In the genomic region with DNA sequence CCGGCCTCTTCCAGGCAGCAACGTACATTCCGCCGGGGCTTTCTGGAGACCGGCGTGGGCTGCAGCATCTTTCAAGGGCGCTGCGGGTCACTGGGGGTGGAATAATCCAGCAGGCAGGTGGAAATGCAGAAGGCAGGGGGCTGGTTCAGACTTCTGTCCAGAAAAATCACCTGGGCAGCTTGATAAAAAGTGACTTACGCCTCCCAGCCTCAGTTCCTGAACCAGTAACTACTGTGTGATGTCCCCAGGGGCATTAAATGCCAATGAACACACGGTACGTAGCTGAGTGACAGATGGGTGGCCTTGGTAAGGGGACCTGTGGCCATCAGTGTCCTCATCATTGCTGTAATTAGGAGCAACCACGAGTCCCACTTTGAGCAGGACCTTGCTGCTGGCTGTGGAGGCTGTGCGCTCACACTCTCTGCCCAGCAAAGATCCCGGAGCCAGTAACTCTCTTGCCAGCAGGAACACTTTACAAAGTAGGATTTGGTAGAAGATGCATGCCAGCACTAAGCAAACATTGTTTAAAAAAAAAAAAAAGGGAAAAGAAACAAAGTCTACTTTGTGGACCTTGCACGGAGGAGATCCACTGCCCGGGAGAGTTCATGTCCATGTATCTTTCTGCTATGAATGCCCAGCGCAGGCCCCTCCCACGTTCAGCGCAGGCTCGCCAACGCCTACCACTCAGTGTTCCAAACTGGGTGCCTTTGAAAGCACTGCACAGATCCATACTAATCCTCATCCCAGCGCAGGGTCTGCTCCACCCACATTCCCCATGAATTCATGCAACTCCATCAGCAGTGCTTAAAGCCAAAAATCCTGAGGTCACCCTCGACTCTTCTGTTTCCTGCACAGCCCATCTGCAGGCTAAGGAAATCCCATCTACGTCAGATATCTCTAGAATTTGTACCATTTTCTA, we compare ENCODE assay signal across 9 cellular contexts.
DNase-seq lines count a peak whose midpoint lies in the region; ATAC-seq, FAIRE-seq and TF ChIP-seq lines count a peak whose summit lies in the region.
"Had no signal": no experiment of that assay in that cellular context is flagged by ENCODE, and none has a peak within 500 bp of the region (broad histone marks: within the 10 kb centered on the region; RNA-seq: fewer than 3 reads in every experiment).

No MANE protein-coding gene starts in this region.

- H2AFZ ChIP-seq in GM23338 (no peak overlapping the region), HepG2 (ENCODE audit: low read length) (no peak overlapping the region)

- peaks cover 68% of the 10 kb centered on the region for H3K4me1 Mint-ChIP-seq in GM23338
- peaks cover 46 to 71% of the 10 kb centered on the region in 2 donors for H3K4me1 Mint-ChIP-seq in stimulated activated naive B cell treated with anti-CD40 and anti-IgM and Interleukin-4, amounts not matched to agents 10 μg/mL and 1 μg/mL and 100 μg/mL, for 72 hours

- TF ChIP-seq RAD21 in HepG2 (CRISPR knock-in tag; IDR thresholded peaks at IDR 0.05) = no peak

- peaks cover 28% of the 10 kb centered on the region for H3K4me1 ChIP-seq in GM23338 (ENCODE audit: insufficient read depth)
- peaks cover 30% of the 10 kb centered on the region for H3K4me1 ChIP-seq in HepG2 (ENCODE audit: insufficient read depth, low read length)

- H3K79me2 ChIP-seq in GM23338 (replicated peaks; ENCODE audit: insufficient read depth) (peaks cover 96% of the 10 kb centered on the region), HepG2 (ENCODE audit: insufficient read depth, low read length) (peaks cover 24% of the 10 kb centered on the region)

- intact Hi-C loops in HepG2 (cut with micrococcal nuclease; ENCODE audit: unreplicated experiment) = loop anchor here (1.0 kb wide), 2 partner anchors 73 to 178 kb away; partner anchors contain the start of gene HDAC4

- H3K27me3 Mint-ChIP-seq in GM23338 (ENCODE audit: insufficient read depth, low read depth, poor library complexity) = peaks cover 12% of the 10 kb centered on the region
- no peaks in the 10 kb centered on the region for H3K27me3 Mint-ChIP-seq in stimulated activated naive B cell treated with anti-CD40 and anti-IgM and Interleukin-4, amounts not matched to agents 10 μg/mL and 1 μg/mL and 100 μg/mL, for 72 hours

- CTCF ChIA-PET in HepG2 (lab: Yijun Ruan, JAX; ENCODE audit: low intra/inter-chr PET ratio, low total read pairs) = no interaction called here

- no peak for TF ChIP-seq CTCF in GM23338 (conservative IDR thresholded peaks at IDR 0.05; ENCODE audit: low read depth in 2 of 2)
- TF ChIP-seq CTCF in bronchial epithelial cell (IDR thresholded peaks at IDR 0.05; ENCODE audit: insufficient read depth, low read length, severe bottlenecking) = no peak
- TF ChIP-seq CTCF in HepG2 (CRISPR knock-in tag; IDR thresholded peaks at IDR 0.05) = no peak

- H3K9me3 ChIP-seq in HepG2 (ENCODE audit: low read length) = no peaks in the 10 kb centered on the region

- H3K36me3 Mint-ChIP-seq in GM23338 (ENCODE audit: low read depth) = no peaks in the 10 kb centered on the region; the same call in 2 of the 3 replicates
- H3K36me3 Mint-ChIP-seq in stimulated activated naive B cell treated with anti-CD40 and anti-IgM and Interleukin-4, amounts not matched to agents 10 μg/mL and 1 μg/mL and 100 μg/mL, for 72 hours = peaks cover 3 to 11% of the 10 kb centered on the region in 2 donors

- BruUV-seq in HepG2 (replicated peaks; lab: Mats Ljungman, UMichigan) = no TSS peak

- H3K4me3 Mint-ChIP-seq in GM23338 = no peak overlapping the region
- H3K4me3 Mint-ChIP-seq in stimulated activated naive B cell treated with anti-CD40 and anti-IgM and Interleukin-4, amounts not matched to agents 10 μg/mL and 1 μg/mL and 100 μg/mL, for 72 hours = no peak overlapping the region

- H3K36me3 ChIP-seq in GM23338 (ENCODE audit: insufficient read depth) (no peaks in the 10 kb centered on the region), bronchial epithelial cell (ENCODE audit: control insufficient read depth, insufficient read depth, low read length) (no peaks in the 10 kb centered on the region), HepG2 (replicated peaks in 1 of 2; ENCODE audit: control insufficient read depth in 1 of 2, insufficient read depth in 2 of 2, low read length in 2 of 2) (no peaks in the 10 kb centered on the region)

- TF ChIP-seq EP300 in HepG2 (IDR thresholded peaks at IDR 0.05; ENCODE audit: low read depth in 2 of 2, low read length in 2 of 2) (peak in 1 of 2 experiments; percentile 57; a peak in 3 of 4 replicates), HepG2 (CRISPR knock-in tag; IDR thresholded peaks at IDR 0.05; ENCODE audit: borderline replicate concordance) (no peak)

- in situ Hi-C loops in HepG2 (cut with HindIII; ENCODE audit: extremely low pct_ligation_motif_present, low pct_unique_long_range_greater_than_20kb) = no loop called here

- H3K27ac ChIP-seq in GM23338 (ENCODE audit: low read depth) = peak overlapping the region; percentile 67; the same call in 1 of the 2 replicates
- peak overlapping the region; percentile 59 for H3K27ac ChIP-seq in HepG2 (ENCODE audit: extremely low read length, insufficient read depth, low read length)

- H3K9ac ChIP-seq in HepG2 (ENCODE audit: insufficient read depth, low read depth, low read length) = peak overlapping the region; percentile 55

- peak; percentile 64 for FAIRE-seq in bronchial epithelial cell (lab: Jason Lieb, UNC)
- FAIRE-seq in HepG2 (lab: Jason Lieb, UNC) = peak; percentile 96

- DNase-seq in GM23338 (ENCODE audit: low spot score) = no peak
- no peak for DNase-seq in bronchial epithelial cell (ENCODE audit: low read depth)
- DNase-seq in HepG2 (ENCODE audit: low spot score) = peak; percentile 79
- no peak for DNase-seq in stimulated activated naive B cell treated with anti-CD40 and anti-IgM and Interleukin-4, amounts not matched to agents 10 μg/mL and 1 μg/mL and 100 μg/mL, for 72 hours
- no peak for DNase-seq in NCI-H2029 treated with DMSO at 0.1 percent for 48 hours (lab: John Stamatoyannopoulos, UW)
- no peak for DNase-seq in 8988T
- no peak for DNase-seq in NCI-H345 (lab: John Stamatoyannopoulos, UW)
- DNase-seq: naive B cell had no signal

- POLR2A ChIA-PET in HepG2 (lab: Yijun Ruan, JAX) = no interaction called here

- WGBS in HepG2 (ENCODE audit: low lambda C conversion rate) = 11% methylated on average over 23 of the region's 24 CpGs

- H3K9me2 ChIP-seq in GM23338 (ENCODE audit: insufficient read depth) = no peaks in the 10 kb centered on the region

- no peaks in the 10 kb centered on the region for H3F3A ChIP-seq in GM23338 (replicated peaks; ENCODE audit: low read depth)

- no peak overlapping the region for H3K4me3 ChIP-seq in GM23338
- H3K4me3 ChIP-seq in bronchial epithelial cell (ENCODE audit: low read depth, low read length) = no peak overlapping the region
- H3K4me3 ChIP-seq in HepG2 (replicated peaks in 1 of 3; ENCODE audit: insufficient read depth in 1 of 3, low read depth in 2 of 3, low read length in 3 of 3) = peak overlapping the region; percentile 48 to 68 (median 51); a peak in 5 of 6 replicates

- peaks cover 29% of the 10 kb centered on the region for H4K20me1 ChIP-seq in GM23338 (replicated peaks; ENCODE audit: insufficient read depth)
- peaks cover 21% of the 10 kb centered on the region; the same call in 1 of the 2 replicates for H4K20me1 ChIP-seq in HepG2 (ENCODE audit: insufficient read depth, low read length)

- H3K27me3 ChIP-seq in GM23338 (ENCODE audit: insufficient read depth) (no peaks in the 10 kb centered on the region), bronchial epithelial cell (ENCODE audit: control insufficient read depth, insufficient read depth, low read length) (no peaks in the 10 kb centered on the region), HepG2 (ENCODE audit: control insufficient read depth in 1 of 2, insufficient read depth in 2 of 2, low read length in 2 of 2) (no peaks in the 10 kb centered on the region)

- H3K9me3 Mint-ChIP-seq in GM23338 = no peaks in the 10 kb centered on the region
- peaks cover 0 to 2% of the 10 kb centered on the region in 2 donors for H3K9me3 Mint-ChIP-seq in stimulated activated naive B cell treated with anti-CD40 and anti-IgM and Interleukin-4, amounts not matched to agents 10 μg/mL and 1 μg/mL and 100 μg/mL, for 72 hours
- H3K9me3 Mint-ChIP-seq: naive B cell had no signal

- ATAC-seq in GM23338 (no peak), HepG2 (peak; percentile 95), GM19455 (IDR thresholded peaks at IDR 0.05; ENCODE audit: unreplicated experiment) (no peak)
- ATAC-seq in stimulated activated naive B cell treated with anti-CD40 and anti-IgM and Interleukin-4, amounts not matched to agents 10 μg/mL and 1 μg/mL and 100 μg/mL, for 72 hours (replicated peaks) = peak; percentile 31 to 45

- TF ChIP-seq POLR2A in HepG2 (IDR thresholded peaks at IDR 0.05; ENCODE audit: insufficient read depth in 1 of 2, low read depth in 2 of 2, low read length in 2 of 2) = peak in 1 of 2 experiments; percentile 22; a peak in 1 of 4 replicates

- no peak overlapping the region for H3K4me2 ChIP-seq in GM23338
- peak overlapping the region; percentile 97 for H3K4me2 ChIP-seq in HepG2 (ENCODE audit: low read depth, low read length)

- no peak overlapping the region for H3K27ac Mint-ChIP-seq in GM23338
- H3K27ac Mint-ChIP-seq in stimulated activated naive B cell treated with anti-CD40 and anti-IgM and Interleukin-4, amounts not matched to agents 10 μg/mL and 1 μg/mL and 100 μg/mL, for 72 hours = no peak overlapping the region

TF ChIP-seq in GM23338, 12 proteins besides CTCF, POLR2A, EP300 and RAD21 (continues in another document):
- TF ChIP-seq ZNF331 (CRISPR knock-in tag; IDR thresholded peaks at IDR 0.05; ENCODE audit: low read depth) = no peak

TF ChIP-seq in HepG2, 621 proteins besides CTCF, POLR2A, EP300 and RAD21 (continues in another document):
- TF ChIP-seq ZNF747 (CRISPR knock-in tag; IDR thresholded peaks at IDR 0.05; ENCODE audit: borderline replicate concordance) (no peak), HNRNPUL1 (IDR thresholded peaks at IDR 0.05; ENCODE audit: low read depth, low read length) (no peak), CREM (IDR thresholded peaks at IDR 0.05) (peak; percentile 44; the same call in 1 of the 2 replicates), CREM (CRISPR knock-in tag; IDR thresholded peaks at IDR 0.05) (no peak), SAP130 (CRISPR knock-in tag; IDR thresholded peaks at IDR 0.05; ENCODE audit: low read depth) (peak; percentile 42; the same call in 1 of the 2 replicates), ZNF83 (CRISPR knock-in tag; IDR thresholded peaks at IDR 0.05; ENCODE audit: borderline replicate concordance) (no peak), KLF9 (CRISPR knock-in tag; IDR thresholded peaks at IDR 0.05; ENCODE audit: low read depth) (no peak), ARID2 (CRISPR knock-in tag; IDR thresholded peaks at IDR 0.05; ENCODE audit: borderline replicate concordance) (no peak), FOXP1 (IDR thresholded peaks at IDR 0.05) (no peak), FOXP1 (CRISPR knock-in tag; IDR thresholded peaks at IDR 0.05) (peak; percentile 19; the same call in 1 of the 2 replicates), CCDC6 (CRISPR knock-in tag; IDR thresholded peaks at IDR 0.05) (no peak), ZNF550 (CRISPR knock-in tag; IDR thresholded peaks at IDR 0.05; ENCODE audit: borderline replicate concordance) (no peak), FOXK1 (CRISPR knock-in tag; IDR thresholded peaks at IDR 0.05; ENCODE audit: borderline replicate concordance, low read depth) (0 out of 2 replicates have a peak, but pooled peaks have one; percentile 18)

Comparison
In these comparisons a context has a peak if more than half of its experiments do, and no peak if none do; other contexts are left out.
1. ATAC-seq: peak in HepG2 (single experiment) and stimulated activated naive B cell treated with anti-CD40 and anti-IgM and Interleukin-4, amounts not matched to agents 10 μg/mL and 1 μg/mL and 100 μg/mL, for 72 hours (2 of 2); none in GM23338 (single experiment) and GM19455 (single experiment).
2. H3K4me3 ChIP-seq: peak in HepG2 (3 of 3); none in GM23338 (single experiment) and bronchial epithelial cell (single experiment).